Comparison of ENCODE assay signal across 8 cellular contexts in the genomic region with DNA sequence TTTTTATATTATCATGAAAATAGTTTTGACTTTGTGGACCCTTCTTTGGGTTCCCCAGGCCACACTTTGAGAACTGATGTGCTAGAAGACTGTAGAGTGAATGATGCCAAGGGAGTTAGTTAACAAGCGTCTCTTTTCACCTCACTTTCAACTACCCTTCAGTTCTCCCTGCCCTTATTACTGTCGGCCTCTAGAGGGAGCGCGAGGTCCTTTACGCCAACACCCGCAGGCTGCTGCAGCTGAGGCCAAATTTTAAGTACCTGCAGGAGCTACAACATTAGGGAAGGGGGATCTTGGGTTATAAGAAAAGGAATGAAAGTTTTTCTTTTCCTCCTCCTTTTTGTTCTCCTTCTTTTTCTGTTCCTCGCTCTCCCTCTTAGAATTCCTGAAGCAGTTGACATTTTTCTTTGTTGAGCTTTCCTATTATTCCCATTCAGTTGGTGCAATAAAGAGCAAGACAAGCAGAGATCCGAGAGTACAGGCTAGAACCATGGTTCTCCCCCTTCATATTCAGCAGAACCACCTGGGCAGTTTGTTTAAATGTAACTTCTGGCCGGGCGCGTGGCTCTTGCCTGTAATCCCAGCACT.
DNase-seq lines count a peak whose midpoint lies in the region; ATAC-seq and TF ChIP-seq lines count a peak whose summit lies in the region.

No MANE protein-coding gene starts in this region.

- no peak overlapping the region for H3K4me3 Mint-ChIP-seq in activated CD4-positive, alpha-beta T cell treated with anti-CD3 and anti-CD28 coated beads, Interleukin-2, amount 10 ng/mL, durations not matched to agents 7 days and 5 days

- H3K27ac Mint-ChIP-seq in activated CD4-positive, alpha-beta T cell treated with anti-CD3 and anti-CD28 coated beads, Interleukin-2, amount 10 ng/mL, durations not matched to agents 7 days and 5 days, result no peak overlapping the region

- CTCF ChIA-PET in activated CD4-positive, alpha-beta T cell treated with anti-CD3 and anti-CD28 coated beads, Interleukin-2, amount 10 ng/mL, durations not matched to agents 7 days and 5 days (lab: Charles Lee), result interaction anchor here (0.6 to 4.0 kb wide), 11 partner anchors 9 to 802 kb away, joined by 3 to 27 read pairs (median 4); no protein-coding TSS in a partner anchor

- H3K36me3 Mint-ChIP-seq in activated CD4-positive, alpha-beta T cell treated with anti-CD3 and anti-CD28 coated beads, Interleukin-2, amount 10 ng/mL, durations not matched to agents 7 days and 5 days (ENCODE audit: low read depth), result no peaks in the 10 kb centered on the region

- peaks cover 4% of the 10 kb centered on the region for H3K4me1 Mint-ChIP-seq in activated CD4-positive, alpha-beta T cell treated with anti-CD3 and anti-CD28 coated beads, Interleukin-2, amount 10 ng/mL, durations not matched to agents 7 days and 5 days

- intact Hi-C loops in lower leg skin (cut with DNase I; ENCODE audit: low total_unique reads), result no loop called here

- H3K9me3 Mint-ChIP-seq in activated CD4-positive, alpha-beta T cell treated with anti-CD3 and anti-CD28 coated beads, Interleukin-2, amount 10 ng/mL, durations not matched to agents 7 days and 5 days, result no peaks in the 10 kb centered on the region

- WGBS in lower leg skin, 2 donors, result 35 to 39% methylated on average over 11 of the region's 11 CpGs

- peak in 1 of 3 donors; percentile 49 for TF ChIP-seq CTCF in lower leg skin (IDR thresholded peaks at IDR 0.05)

- no peak for TF ChIP-seq POLR2A in lower leg skin (IDR thresholded peaks at IDR 0.05)

- peaks cover 2% of the 10 kb centered on the region for H3K27me3 Mint-ChIP-seq in activated CD4-positive, alpha-beta T cell treated with anti-CD3 and anti-CD28 coated beads, Interleukin-2, amount 10 ng/mL, durations not matched to agents 7 days and 5 days

- DNase-seq in AML-193 (lab: John Stamatoyannopoulos, UW) (peak; percentile 58 to 64), NCI-H460 (ENCODE audit: extremely low read depth, low read depth) (peak; percentile 73), dermis blood vessel endothelial cell (peak; percentile 82), lower leg skin (ENCODE audit: low spot score in 2 of 2) (peak; percentile 62 to 95)
- DNase-seq in activated CD4-positive, alpha-beta T cell treated with anti-CD3 and anti-CD28 coated beads, Interleukin-2, amount 10 ng/mL, durations not matched to agents 7 days and 5 days, result peak; percentile 71
- DNase-seq in stimulated activated CD8-positive, alpha-beta memory T cell treated with anti-CD3 and anti-CD28 coated beads, Interleukin-12 subunit alpha, Interleukin-12 subunit beta, amount 100 ng/mL, for 1 hour (ENCODE audit: low read depth), result peak; percentile 57

- POLR2A ChIA-PET in activated CD4-positive, alpha-beta T cell treated with anti-CD3 and anti-CD28 coated beads, Interleukin-2, amount 10 ng/mL, durations not matched to agents 7 days and 5 days (lab: Charles Lee), result no interaction called here

- ATAC-seq in GM18868 (IDR thresholded peaks at IDR 0.05; ENCODE audit: unreplicated experiment), result peak; percentile 91
- ATAC-seq in HG03108 (IDR thresholded peaks at IDR 0.05; ENCODE audit: unreplicated experiment), result peak; percentile 75

- no peak overlapping the region for H3K4me3 ChIP-seq in lower leg skin (ENCODE audit: low read depth, poor library complexity, severe bottlenecking)
